ENCODE assay signal across 4 cellular contexts in the genomic region with DNA sequence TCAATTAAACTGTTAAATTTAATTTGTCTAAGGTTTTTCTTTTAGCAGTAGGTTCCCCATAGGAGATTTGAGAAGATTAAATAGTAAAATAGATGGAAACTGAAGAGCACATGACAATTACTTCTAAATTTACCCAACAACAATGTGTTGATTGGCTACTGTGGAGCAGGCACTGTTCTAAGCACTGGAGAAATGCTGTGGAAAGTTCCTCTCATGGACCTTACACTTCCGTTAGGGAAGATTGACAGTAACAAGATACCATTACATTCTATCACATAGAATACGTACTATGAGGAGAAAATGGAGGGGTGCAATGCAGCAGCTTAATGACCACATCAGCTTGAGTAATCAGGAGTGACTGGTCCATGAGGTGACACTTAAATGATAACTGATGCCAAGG. TPM values are rescaled to one million over a fixed set of nuclear protein-coding genes. Genes with fewer than 3 reads are reported as not detected.
"Had no signal": no experiment of that assay in that cellular context is flagged by ENCODE, and none has a peak within 500 bp of the region (broad histone marks: within the 10 kb centered on the region; RNA-seq: fewer than 3 reads in every experiment).

No MANE protein-coding gene starts in this region.

- DNase-seq: GDM1, GF-D8 had no signal

- ATAC-seq: GM12878 had no signal

- H3K4me3 ChIP-seq: GM12878 had no signal

RNA-seq across cellular contexts. Expression of gene STAB2, which starts 8.1 kb away (rescaled TPM):
- total RNA-seq: G401, GM12878 had no signal
